ENCODE assay signal across 8 cellular contexts in genomic region chr2:62705859-62706720, GRCh38. TPM values are rescaled to one million over a fixed set of nuclear protein-coding genes. Genes with fewer than 3 reads are reported as not detected.
A peak's percentile ranks its signal among the peaks of the same experiment; 100 is the strongest.
DNase-seq lines count a peak whose midpoint lies in the region; ATAC-seq and TF ChIP-seq lines count a peak whose summit lies in the region.

No MANE protein-coding gene starts in this region.

- no peaks in the 10 kb centered on the region; the same call in 1 of the 2 replicates for H3K4me1 ChIP-seq in H9 (ENCODE audit: insufficient read depth, low read length)

- peak; percentile 10 for ATAC-seq in memory B cell (ENCODE audit: low read depth)
- ATAC-seq in stimulated activated naive CD8-positive, alpha-beta T cell treated with anti-CD3 and anti-CD28 coated beads, Interleukin-15, Interleukin-2, amounts not matched to agents 100 U/mL and 50 U/mL, for 24 hours = no peak
- ATAC-seq in GM18861 (IDR thresholded peaks at IDR 0.05; ENCODE audit: unreplicated experiment) = no peak

- no peak overlapping the region for H2AK5ac ChIP-seq in H9 (ENCODE audit: insufficient read length, low read length)

- no CpG with 5 or more reads among the region's 57 CpGs for WGBS in H9 (ENCODE audit: extremely low coverage, insufficient read length, low lambda C conversion rate)

- peaks cover 28 to 29% of the 10 kb centered on the region in 2 experiments for H3K4me1 Mint-ChIP-seq in H9
- peaks cover 25% of the 10 kb centered on the region for H3K4me1 Mint-ChIP-seq in endothelial cell (ENCODE audit: unreplicated experiment)
- peaks cover 29% of the 10 kb centered on the region for H3K4me1 Mint-ChIP-seq in memory B cell

- H3K23me2 ChIP-seq in H9 (ENCODE audit: insufficient read length, low read depth, low read length, poor library complexity, severe bottlenecking) = peaks cover 7% of the 10 kb centered on the region

- peak overlapping the region; percentile 46; the same call in 1 of the 2 replicates for H3K14ac ChIP-seq in H9 (ENCODE audit: insufficient read depth, low read length)

- peak overlapping the region; percentile 82 to 96 for H3K4me3 Mint-ChIP-seq in H9
- H3K4me3 Mint-ChIP-seq in endothelial cell (ENCODE audit: unreplicated experiment) = peak overlapping the region; percentile 91
- H3K4me3 Mint-ChIP-seq in memory B cell = peak overlapping the region; percentile 93

- H3K27me3 Mint-ChIP-seq in H9 (ENCODE audit: low read depth) = no peaks in the 10 kb centered on the region
- peaks cover 4% of the 10 kb centered on the region for H3K27me3 Mint-ChIP-seq in endothelial cell (ENCODE audit: unreplicated experiment)
- no peaks in the 10 kb centered on the region for H3K27me3 Mint-ChIP-seq in memory B cell

- no peaks in the 10 kb centered on the region for H3K27me3 ChIP-seq in H9 (ENCODE audit: insufficient read depth, low read length)

- H2BK12ac ChIP-seq in H9 (ENCODE audit: insufficient read length, low read depth, low read length) = no peak overlapping the region

- H2BK120ac ChIP-seq in H9 (ENCODE audit: low read depth, low read length, poor library complexity, severe bottlenecking) = no peak overlapping the region

- peak; percentile 62; the same call in 2 of the 3 replicates for TF ChIP-seq CTCF in H9 (conservative IDR thresholded peaks at IDR 0.05)
- peak; percentile 6 for TF ChIP-seq CTCF in endothelial cell (IDR thresholded peaks at IDR 0.05; ENCODE audit: unreplicated experiment)

- H3K79me1 ChIP-seq in H9 (ENCODE audit: insufficient read depth, low read depth, low read length, poor library complexity, severe bottlenecking) = no peaks in the 10 kb centered on the region

- no peak overlapping the region for H4K91ac ChIP-seq in H9 (ENCODE audit: insufficient read length, low read depth, low read length)

- H3K27ac Mint-ChIP-seq in H9 (peak overlapping the region in 2 of 3 experiments; percentile 25 to 93; a peak in 4 of 7 replicates), endothelial cell (ENCODE audit: unreplicated experiment) (no peak overlapping the region), memory B cell (peak overlapping the region; percentile 87)

- H4K8ac ChIP-seq in H9 (replicated peaks; ENCODE audit: insufficient read length, low read depth, low read length) = no peak overlapping the region

- H4K20me1 ChIP-seq in H9 (ENCODE audit: control insufficient read depth, insufficient read depth, insufficient read length) = no peaks in the 10 kb centered on the region

- H3T11ph ChIP-seq in H9 (ENCODE audit: low read length) = no peak overlapping the region

- peak overlapping the region; percentile 89 for H3K4me2 ChIP-seq in H9 (ENCODE audit: insufficient read depth, insufficient read length, low read length)

- no peak overlapping the region for H3K27ac ChIP-seq in H9 (ENCODE audit: insufficient read length, low read depth, low read length)

- H3K56ac ChIP-seq in H9 (ENCODE audit: insufficient read length, low read depth, low read length) = no peak overlapping the region

- no peak overlapping the region for H2AFZ ChIP-seq in H9 (ENCODE audit: low read length)

- no peak overlapping the region for H2BK20ac ChIP-seq in H9 (ENCODE audit: low read depth, low read length, poor library complexity, severe bottlenecking)

- peaks cover 5 to 10% (median 9%) of the 10 kb centered on the region in 3 experiments for H3K36me3 Mint-ChIP-seq in H9 (ENCODE audit: insufficient read depth in 1 of 3, low read depth in 3 of 3)
- H3K36me3 Mint-ChIP-seq in endothelial cell (ENCODE audit: low read depth, unreplicated experiment) = peaks cover 6% of the 10 kb centered on the region
- peaks cover 9% of the 10 kb centered on the region for H3K36me3 Mint-ChIP-seq in memory B cell

- H2BK5ac ChIP-seq in H9 (ENCODE audit: insufficient read length, low read length) = no peak overlapping the region

- peak overlapping the region; percentile 23 for H3K18ac ChIP-seq in H9 (ENCODE audit: insufficient read length, low read depth, low read length)

- no peaks in the 10 kb centered on the region for H3K9me3 Mint-ChIP-seq in H9
- H3K9me3 Mint-ChIP-seq in endothelial cell (ENCODE audit: unreplicated experiment) = no peaks in the 10 kb centered on the region
- H3K9me3 Mint-ChIP-seq in memory B cell = no peaks in the 10 kb centered on the region

- no peak overlapping the region for H3K4ac ChIP-seq in H9 (ENCODE audit: low read depth, low read length)

- DNase-seq in GDM1 (lab: John Stamatoyannopoulos, UW) (peak; percentile 11), H9 (peak; percentile 74), NCI-H1417 treated with DMSO at 0.1 percent for 48 hours (lab: John Stamatoyannopoulos, UW) (peak; percentile 26), endothelial cell (ENCODE audit: low spot score) (peak; percentile 60), memory B cell (ENCODE audit: low spot score in 2 of 2) (no peak)
- DNase-seq in activated CD4-positive, alpha-beta T cell treated with anti-CD3 and anti-CD28 coated beads, Interleukin-2, amount 50 U/mL, for 48 hours = peak; percentile 35 to 56
- DNase-seq in stimulated activated naive CD8-positive, alpha-beta T cell treated with anti-CD3 and anti-CD28 coated beads, Interleukin-15, Interleukin-2, amounts not matched to agents 100 U/mL and 50 U/mL, for 24 hours = peak; percentile 48

- no peak overlapping the region for H2BK15ac ChIP-seq in H9 (ENCODE audit: low read depth, low read length)

- no peaks in the 10 kb centered on the region for H3K9me3 ChIP-seq in H9 (ENCODE audit: control insufficient read depth, low read depth, low read length)

- H3K9ac ChIP-seq in H9 (ENCODE audit: extremely low read depth, insufficient read length, low read length) = peak overlapping the region; percentile 44

- peaks cover 5% of the 10 kb centered on the region; the same call in 1 of the 2 replicates for H3K79me2 ChIP-seq in H9 (ENCODE audit: insufficient read depth, low read length)

- no peak overlapping the region for H3K23ac ChIP-seq in H9 (ENCODE audit: insufficient read length, low read depth, low read length)

- no peak overlapping the region for H4K5ac ChIP-seq in H9 (ENCODE audit: insufficient read length, low read depth, low read length)

RNA-seq across cellular contexts. Expression of gene EHBP1, which starts 0.6 kb away (rescaled TPM):
- total RNA-seq in H9 (2021) (32.4 and 35.6 TPM in 2 replicates), endothelial cell (ENCODE audit: unreplicated experiment) (54.4 TPM)

Comparison
In these comparisons a context has a peak if more than half of its experiments do, and no peak if none do; other contexts are left out.
1. DNase-seq: peak in GDM1 (single experiment), H9 (single experiment), NCI-H1417 treated with DMSO at 0.1 percent for 48 hours (single experiment), activated CD4-positive, alpha-beta T cell treated with anti-CD3 and anti-CD28 coated beads, Interleukin-2, amount 50 U/mL, for 48 hours (2 of 2), endothelial cell (single experiment) and stimulated activated naive CD8-positive, alpha-beta T cell treated with anti-CD3 and anti-CD28 coated beads, Interleukin-15, Interleukin-2, amounts not matched to agents 100 U/mL and 50 U/mL, for 24 hours (single experiment); none in memory B cell (0 of 2).
2. Peak in every context shown above with its lines, with median percentiles within 50 percentile points of each other: H3K4me3 Mint-ChIP-seq.